Comparison of ENCODE assay signal across 13 cellular contexts in genomic region chr16:57803413-57803990, GRCh38. TPM values are rescaled to one million over a fixed set of nuclear protein-coding genes. Genes with fewer than 3 reads are reported as not detected.
DNase-seq lines count a peak whose midpoint lies in the region; ATAC-seq, FAIRE-seq and TF ChIP-seq lines count a peak whose summit lies in the region.
"Had no signal": no experiment of that assay in that cellular context is flagged by ENCODE, and none has a peak within 500 bp of the region (broad histone marks: within the 10 kb centered on the region; RNA-seq: fewer than 3 reads in every experiment).

No MANE protein-coding gene starts in this region.

- H3K27ac ChIP-seq in SJCRH30, result peak overlapping the region; percentile 11; the same call in 1 of the 2 replicates
- peak overlapping the region; percentile 81 to 95 (median 90) for H3K27ac ChIP-seq in tibial nerve
- H3K27ac ChIP-seq: neutrophil had no signal

- DNase-seq in SJCRH30, result peak in 1 of 2 experiments; percentile 37
- DNase-seq in fibroblast of the aortic adventitia (ENCODE audit: low read depth), result peak; percentile 44
- DNase-seq in naive B cell, result no peak
- DNase-seq in tibial nerve (ENCODE audit: low spot score in 2 of 2), result no peak
- no peak for DNase-seq in GM19239 (ENCODE audit: insufficient read length, low spot score)
- no peak for DNase-seq in NCI-H2196 (lab: John Stamatoyannopoulos, UW; ENCODE audit: unreplicated experiment)
- DNase-seq in SIG-M5 treated with dmso at 0.1 percent for 504 hours (lab: John Stamatoyannopoulos, UW; ENCODE audit: unreplicated experiment), result no peak
- DNase-seq: activated T-cell treated with anti-CD3 and anti-CD28 coated beads, Interleukin-2, amount 50 U/mL, for 72 hours; NCI-H1105 treated with DMSO at 0.1 percent for 48 hours had no signal

- peaks cover 0 to 10% of the 10 kb centered on the region in 2 donors for H3K36me3 Mint-ChIP-seq in naive B cell

- no peak for FAIRE-seq in GM19239 (lab: Jason Lieb, UNC)
- FAIRE-seq: endometrium had no signal

- H3K4me1 Mint-ChIP-seq in naive B cell, result peaks cover 29 to 39% (median 35%) of the 10 kb centered on the region in 3 donors

- H3K9me3 ChIP-seq in SJCRH30 (replicated peaks), result no peaks in the 10 kb centered on the region
- H3K9me3 ChIP-seq in tibial nerve, result no peaks in the 10 kb centered on the region
- H3K9me3 ChIP-seq: neutrophil, SJSA1 had no signal

- peak overlapping the region; percentile 77 for H3K4me3 ChIP-seq in SJCRH30
- no peak overlapping the region for H3K4me3 ChIP-seq in fibroblast of the aortic adventitia (ENCODE audit: low read depth, low read length)
- H3K4me3 ChIP-seq in tibial nerve, result peak overlapping the region in 1 of 4 donors; percentile 82

- peaks cover 51 to 71% (median 64%) of the 10 kb centered on the region in 3 donors for H3K27me3 Mint-ChIP-seq in naive B cell

- H3K27ac Mint-ChIP-seq in naive B cell, result no peak overlapping the region

- H3K27me3 ChIP-seq in SJCRH30, result no peaks in the 10 kb centered on the region
- no peaks in the 10 kb centered on the region for H3K27me3 ChIP-seq in tibial nerve
- H3K27me3 ChIP-seq: SJSA1 had no signal

- 37 to 56% methylated on average over 11 to 12 of the region's 12 CpGs for WGBS in tibial nerve, 2 donors

- ATAC-seq in naive B cell (ENCODE audit: low read depth in 2 of 2), result no peak
- ATAC-seq in HG03097 (IDR thresholded peaks at IDR 0.05; ENCODE audit: low FRiP score, unreplicated experiment), result no peak

- no peak for TF ChIP-seq CTCF in fibroblast of the aortic adventitia (IDR thresholded peaks at IDR 0.05; ENCODE audit: insufficient read depth, low read length)
- no peak for TF ChIP-seq CTCF in tibial nerve (IDR thresholded peaks at IDR 0.05)

- peak overlapping the region in 5 of 8 donors; percentile 64 to 92 (median 89) for H3K4me3 Mint-ChIP-seq in naive B cell

- no peak for TF ChIP-seq EP300 in tibial nerve (IDR thresholded peaks at IDR 0.05)

- H3K36me3 ChIP-seq in SJCRH30 (no peaks in the 10 kb centered on the region), tibial nerve (no peaks in the 10 kb centered on the region)
- H3K36me3 ChIP-seq: neutrophil had no signal

- H3K9me3 Mint-ChIP-seq in naive B cell, result peaks cover 0 to 2% (median 0%) of the 10 kb centered on the region in 7 donors
- H3K9me3 Mint-ChIP-seq: activated T-cell treated with anti-CD3 and anti-CD28 coated beads, Interleukin-2, amount 50 U/mL, for 72 hours had no signal

- TF ChIP-seq POLR2A in tibial nerve (IDR thresholded peaks at IDR 0.05), result no peak

- H3K4me1 ChIP-seq in SJCRH30 (peaks cover 51% of the 10 kb centered on the region), tibial nerve (peaks cover 0 to 72% (median 43%) of the 10 kb centered on the region in 4 donors)

RNA-seq across cellular contexts. Expression of gene KIFC3, which starts 1.2 kb away (rescaled TPM):
- total RNA-seq in SJCRH30 (2014; rRNA removed; shearing (Covaris generic)), result 11.4 and 11.8 TPM in 2 replicates
- total RNA-seq in fibroblast of the aortic adventitia (ENCODE audit: low replicate concordance), result 23.0 and 32.8 TPM in 2 replicates
- 1 to 10 TPM in 2 of 6 donors, under 1 TPM in 1, not detected in 3; 0.54 to 1.3 (median 1.0) TPM for polyA plus RNA-seq in naive B cell (ENCODE audit: low read depth in 6 of 6)
- 10 to 100 TPM; 50.9 to 87.0 (median 60.2) TPM for total RNA-seq in tibial nerve
